1 cellular context compared by ENCODE assay signal in the genomic region with DNA sequence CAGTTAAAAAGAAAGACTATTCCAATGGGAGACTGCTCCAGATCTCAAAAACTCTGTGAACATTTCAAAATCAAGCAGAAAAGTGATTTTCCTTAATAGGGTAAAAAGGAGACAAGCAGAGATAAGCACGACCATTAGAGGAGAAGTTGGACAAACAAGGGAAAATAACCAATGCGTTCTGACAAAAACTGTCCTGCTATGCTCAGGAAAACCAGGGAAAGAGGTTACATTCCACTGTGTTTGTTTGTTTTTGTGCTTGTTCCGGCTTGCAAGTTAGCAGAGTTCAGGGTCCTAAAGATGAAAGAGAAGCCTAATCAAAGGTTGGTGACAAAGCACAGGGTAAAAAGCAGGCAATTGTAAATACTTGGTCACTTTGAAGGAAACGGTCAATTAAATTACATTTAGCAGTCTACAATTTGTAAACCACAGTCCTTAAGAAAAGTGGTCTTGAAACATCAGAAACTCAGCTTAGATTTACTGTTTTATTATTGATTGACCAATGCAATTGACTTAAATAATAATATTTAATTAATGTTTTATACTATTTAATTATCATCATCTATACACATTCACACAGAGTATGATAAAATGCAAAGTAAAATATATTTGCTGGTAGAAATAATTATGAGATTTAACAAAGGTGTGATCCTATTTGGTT.
TF ChIP-seq lines count a peak whose summit lies in the region.

No MANE protein-coding gene starts in this region.

TF ChIP-seq in HepG2, 621 proteins besides CTCF, POLR2A, EP300 and RAD21 (continued from another document and continues in another):
- TF ChIP-seq ZNF879 (CRISPR knock-in tag; IDR thresholded peaks at IDR 0.05), result no peak
- 0 out of 2 replicates have a peak, but pooled peaks have one; percentile 34 for TF ChIP-seq IRF2 (CRISPR knock-in tag; IDR thresholded peaks at IDR 0.05)
- no peak for TF ChIP-seq TOPORS (CRISPR knock-in tag; IDR thresholded peaks at IDR 0.05)
- peak; percentile 76; the same call in 1 of the 2 replicates for TF ChIP-seq FOXK1 (CRISPR knock-in tag; IDR thresholded peaks at IDR 0.05; ENCODE audit: borderline replicate concordance, low read depth)
- TF ChIP-seq YEATS4 (CRISPR knock-in tag; IDR thresholded peaks at IDR 0.05; ENCODE audit: borderline replicate concordance), result no peak
- no peak for TF ChIP-seq PBX2 (CRISPR knock-in tag; IDR thresholded peaks at IDR 0.05)
- TF ChIP-seq NR1H2 (CRISPR knock-in tag; IDR thresholded peaks at IDR 0.05; ENCODE audit: borderline replicate concordance, low read depth), result no peak
- TF ChIP-seq PRPF4 (IDR thresholded peaks at IDR 0.05; ENCODE audit: low read depth, low read length, poor library complexity, severe bottlenecking), result no peak
- TF ChIP-seq REL (CRISPR knock-in tag; conservative IDR thresholded peaks at IDR 0.05), result no peak
- TF ChIP-seq NFATC3 (CRISPR knock-in tag; IDR thresholded peaks at IDR 0.05), result no peak
- TF ChIP-seq RCOR2 (CRISPR knock-in tag; IDR thresholded peaks at IDR 0.05), result peak; percentile 55; the same call in 1 of the 2 replicates
- TF ChIP-seq ZNF790 (CRISPR knock-in tag; IDR thresholded peaks at IDR 0.05; ENCODE audit: borderline replicate concordance), result no peak
- TF ChIP-seq ZBTB49 (CRISPR knock-in tag; IDR thresholded peaks at IDR 0.05; ENCODE audit: borderline replicate concordance), result no peak
- no peak for TF ChIP-seq ZNF567 (CRISPR knock-in tag; IDR thresholded peaks at IDR 0.05; ENCODE audit: borderline replicate concordance)
- TF ChIP-seq CHD4 (IDR thresholded peaks at IDR 0.05; ENCODE audit: borderline replicate concordance, low read length), result peak; percentile 54; the same call in 1 of the 2 replicates
- no peak for TF ChIP-seq ZNF253 (CRISPR knock-in tag; IDR thresholded peaks at IDR 0.05; ENCODE audit: borderline replicate concordance)
- TF ChIP-seq, protein P1, sequence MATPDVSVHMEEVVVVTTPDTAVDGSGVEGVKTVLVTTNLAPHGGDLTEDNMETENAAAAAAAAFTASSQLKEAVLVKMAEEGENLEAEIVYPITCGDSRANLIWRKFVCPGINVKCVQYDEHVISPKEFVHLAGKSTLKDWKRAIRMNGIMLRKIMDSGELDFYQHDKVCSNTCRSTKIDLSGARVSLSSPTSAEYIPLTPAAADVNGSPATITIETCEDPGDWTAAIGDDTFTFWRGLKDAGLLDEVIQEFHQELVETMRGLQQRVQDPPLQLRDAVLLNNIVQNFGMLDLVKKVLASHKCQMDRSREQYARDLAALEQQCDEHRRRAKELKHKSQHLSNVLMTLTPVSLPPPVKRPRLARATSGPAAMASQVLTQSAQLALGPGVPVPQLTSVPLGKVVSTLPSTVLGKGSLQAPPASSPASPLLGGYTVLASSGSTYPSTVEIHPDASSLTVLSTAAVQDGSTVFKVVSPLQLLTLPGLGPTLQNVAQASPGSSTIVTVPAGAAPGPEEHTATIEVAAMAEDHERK (CRISPR knock-in tag; IDR thresholded peaks at IDR 0.05; ENCODE audit: low read depth), result no peak
- TF ChIP-seq GTF2F1 (IDR thresholded peaks at IDR 0.05; ENCODE audit: low read length), result no peak
- no peak for TF ChIP-seq TFDP2 (CRISPR knock-in tag; IDR thresholded peaks at IDR 0.05)
- no peak for TF ChIP-seq PRMT3 (CRISPR knock-in tag; IDR thresholded peaks at IDR 0.05; ENCODE audit: borderline replicate concordance, low read depth)
- TF ChIP-seq ZNF274 (CRISPR knock-in tag; IDR thresholded peaks at IDR 0.05), result no peak
- no peak for TF ChIP-seq ZNF850 (CRISPR knock-in tag; conservative IDR thresholded peaks at IDR 0.05)
- TF ChIP-seq HOXA7 (CRISPR knock-in tag; IDR thresholded peaks at IDR 0.05), result no peak
- TF ChIP-seq ZNF577 (CRISPR knock-in tag; IDR thresholded peaks at IDR 0.05; ENCODE audit: borderline replicate concordance, low read depth), result no peak
- TF ChIP-seq, protein P2, sequence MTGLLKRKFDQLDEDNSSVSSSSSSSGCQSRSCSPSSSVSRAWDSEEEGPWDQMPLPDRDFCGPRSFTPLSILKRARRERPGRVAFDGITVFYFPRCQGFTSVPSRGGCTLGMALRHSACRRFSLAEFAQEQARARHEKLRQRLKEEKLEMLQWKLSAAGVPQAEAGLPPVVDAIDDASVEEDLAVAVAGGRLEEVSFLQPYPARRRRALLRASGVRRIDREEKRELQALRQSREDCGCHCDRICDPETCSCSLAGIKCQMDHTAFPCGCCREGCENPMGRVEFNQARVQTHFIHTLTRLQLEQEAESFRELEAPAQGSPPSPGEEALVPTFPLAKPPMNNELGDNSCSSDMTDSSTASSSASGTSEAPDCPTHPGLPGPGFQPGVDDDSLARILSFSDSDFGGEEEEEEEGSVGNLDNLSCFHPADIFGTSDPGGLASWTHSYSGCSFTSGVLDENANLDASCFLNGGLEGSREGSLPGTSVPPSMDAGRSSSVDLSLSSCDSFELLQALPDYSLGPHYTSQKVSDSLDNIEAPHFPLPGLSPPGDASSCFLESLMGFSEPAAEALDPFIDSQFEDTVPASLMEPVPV (CRISPR knock-in tag; IDR thresholded peaks at IDR 0.05), result no peak
- peak; percentile 30; the same call in 1 of the 2 replicates for TF ChIP-seq SMAD3 (CRISPR knock-in tag; IDR thresholded peaks at IDR 0.05)
- TF ChIP-seq ZNF616 (CRISPR knock-in tag; IDR thresholded peaks at IDR 0.05; ENCODE audit: low read depth), result no peak
- no peak for TF ChIP-seq ZFP82 (CRISPR knock-in tag; IDR thresholded peaks at IDR 0.05; ENCODE audit: borderline replicate concordance)
- no peak for TF ChIP-seq ZNF552 (CRISPR knock-in tag; IDR thresholded peaks at IDR 0.05; ENCODE audit: borderline replicate concordance)
- no peak for TF ChIP-seq ZNF564 (CRISPR knock-in tag; IDR thresholded peaks at IDR 0.05)
- TF ChIP-seq ZNF563 (CRISPR knock-in tag; IDR thresholded peaks at IDR 0.05), result no peak
- TF ChIP-seq ZNF280D (CRISPR knock-in tag; IDR thresholded peaks at IDR 0.05), result no peak
- TF ChIP-seq, protein P3, sequence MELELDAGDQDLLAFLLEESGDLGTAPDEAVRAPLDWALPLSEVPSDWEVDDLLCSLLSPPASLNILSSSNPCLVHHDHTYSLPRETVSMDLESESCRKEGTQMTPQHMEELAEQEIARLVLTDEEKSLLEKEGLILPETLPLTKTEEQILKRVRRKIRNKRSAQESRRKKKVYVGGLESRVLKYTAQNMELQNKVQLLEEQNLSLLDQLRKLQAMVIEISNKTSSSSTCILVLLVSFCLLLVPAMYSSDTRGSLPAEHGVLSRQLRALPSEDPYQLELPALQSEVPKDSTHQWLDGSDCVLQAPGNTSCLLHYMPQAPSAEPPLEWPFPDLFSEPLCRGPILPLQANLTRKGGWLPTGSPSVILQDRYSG (CRISPR knock-in tag; IDR thresholded peaks at IDR 0.05), result no peak
- no peak for TF ChIP-seq ZFP36L1 (CRISPR knock-in tag; IDR thresholded peaks at IDR 0.05)
- no peak for TF ChIP-seq RFX3 (CRISPR knock-in tag; IDR thresholded peaks at IDR 0.05)
- TF ChIP-seq, protein P4, sequence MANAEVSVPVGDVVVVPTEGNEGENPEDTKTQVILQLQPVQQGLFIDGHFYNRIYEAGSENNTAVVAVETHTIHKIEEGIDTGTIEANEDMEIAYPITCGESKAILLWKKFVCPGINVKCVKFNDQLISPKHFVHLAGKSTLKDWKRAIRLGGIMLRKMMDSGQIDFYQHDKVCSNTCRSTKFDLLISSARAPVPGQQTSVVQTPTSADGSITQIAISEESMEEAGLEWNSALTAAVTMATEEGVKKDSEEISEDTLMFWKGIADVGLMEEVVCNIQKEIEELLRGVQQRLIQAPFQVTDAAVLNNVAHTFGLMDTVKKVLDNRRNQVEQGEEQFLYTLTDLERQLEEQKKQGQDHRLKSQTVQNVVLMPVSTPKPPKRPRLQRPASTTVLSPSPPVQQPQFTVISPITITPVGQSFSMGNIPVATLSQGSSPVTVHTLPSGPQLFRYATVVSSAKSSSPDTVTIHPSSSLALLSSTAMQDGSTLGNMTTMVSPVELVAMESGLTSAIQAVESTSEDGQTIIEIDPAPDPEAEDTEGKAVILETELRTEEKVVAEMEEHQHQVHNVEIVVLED (CRISPR knock-in tag; IDR thresholded peaks at IDR 0.05; ENCODE audit: borderline replicate concordance), result no peak
- TF ChIP-seq MAFF (IDR thresholded peaks at IDR 0.05; ENCODE audit: low read depth, low read length), result 0 out of 2 replicates have a peak, but pooled peaks have one; percentile 18
- TF ChIP-seq ZNF619 (CRISPR knock-in tag; IDR thresholded peaks at IDR 0.05), result no peak
- TF ChIP-seq ZGPAT (CRISPR knock-in tag; IDR thresholded peaks at IDR 0.05), result peak; percentile 79
- TF ChIP-seq, protein P5, sequence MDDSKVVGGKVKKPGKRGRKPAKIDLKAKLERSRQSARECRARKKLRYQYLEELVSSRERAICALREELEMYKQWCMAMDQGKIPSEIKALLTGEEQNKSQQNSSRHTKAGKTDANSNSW (CRISPR knock-in tag; IDR thresholded peaks at IDR 0.05; ENCODE audit: borderline replicate concordance), result no peak
- TF ChIP-seq PCBP1 (IDR thresholded peaks at IDR 0.05; ENCODE audit: borderline replicate concordance, low read depth, low read length), result no peak
- TF ChIP-seq ATRX (CRISPR knock-in tag; IDR thresholded peaks at IDR 0.05; ENCODE audit: borderline replicate concordance), result no peak
- TF ChIP-seq, protein P6, sequence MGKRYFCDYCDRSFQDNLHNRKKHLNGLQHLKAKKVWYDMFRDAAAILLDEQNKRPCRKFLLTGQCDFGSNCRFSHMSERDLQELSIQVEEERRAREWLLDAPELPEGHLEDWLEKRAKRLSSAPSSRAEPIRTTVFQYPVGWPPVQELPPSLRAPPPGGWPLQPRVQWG (CRISPR knock-in tag; IDR thresholded peaks at IDR 0.05; ENCODE audit: borderline replicate concordance, low read depth), result no peak
